In genomic region chr15:98887976-98888375, GRCh38 we compare ENCODE assay signal across 21 cellular contexts.
"Had no signal": no experiment of that assay in that cellular context is flagged by ENCODE, and none has a peak within 500 bp of the region (broad histone marks: within the 10 kb centered on the region; RNA-seq: fewer than 3 reads in every experiment).

No MANE protein-coding gene starts in this region.

- H3K36me3 ChIP-seq: pancreas, right lobe of liver, thoracic aorta had no signal

- H3K27ac Mint-ChIP-seq: activated CD4-positive, alpha-beta T cell treated with anti-CD3 and anti-CD28 coated beads, Interleukin-2, amount 10 ng/mL, durations not matched to agents 24 days and 14 days; activated CD8-positive, alpha-beta T cell treated with anti-CD3 and anti-CD28 coated beads for 36 hours; activated naive CD8-positive, alpha-beta T cell treated with anti-CD3 and anti-CD28 coated beads, Interleukin-2, amount 10 ng/mL, durations not matched to agents 7 days and 5 days; activated T-cell treated with anti-CD3 and anti-CD28 coated beads, Interleukin-2, amount 50 U/mL, for 24 hours; activated T-helper 2 cell treated with anti-CD3 and anti-CD28 coated beads, Interferon-gamma antibody, Interleukin-2, Interleukin-4, amounts not matched to agents 10 μg/mL and 5 μg/mL and 100 μg/mL, durations not matched to agents 14 hours and 24 hours and 36 hours; brain; memory B cell; naive B cell had no signal

- H3K27ac ChIP-seq: dorsolateral prefrontal cortex, heart right ventricle, pancreas, right lobe of liver had no signal

- H3K27me3 Mint-ChIP-seq: activated CD4-positive, alpha-beta T cell treated with anti-CD3 and anti-CD28 coated beads, Interleukin-2, amount 10 ng/mL, durations not matched to agents 24 days and 14 days; activated CD8-positive, alpha-beta T cell treated with anti-CD3 and anti-CD28 coated beads for 36 hours; activated naive CD8-positive, alpha-beta T cell treated with anti-CD3 and anti-CD28 coated beads, Interleukin-2, amount 10 ng/mL, durations not matched to agents 7 days and 5 days; activated T-cell treated with anti-CD3 and anti-CD28 coated beads, Interleukin-2, amount 50 U/mL, for 24 hours; brain; naive B cell; stimulated activated naive B cell treated with anti-CD40 and anti-IgM and Interleukin-4, amounts not matched to agents 10 μg/mL and 1 μg/mL and 100 μg/mL, for 72 hours had no signal

- H3K4me1 Mint-ChIP-seq: activated CD4-positive, alpha-beta T cell treated with anti-CD3 and anti-CD28 coated beads, Interleukin-2, amount 10 ng/mL, durations not matched to agents 24 days and 14 days; activated naive CD8-positive, alpha-beta T cell treated with anti-CD3 and anti-CD28 coated beads, Interleukin-2, amount 10 ng/mL, durations not matched to agents 7 days and 5 days had no signal

- H3K4me1 ChIP-seq: pancreas, right lobe of liver had no signal

- H3K4me3 Mint-ChIP-seq: activated CD4-positive, alpha-beta T cell treated with anti-CD3 and anti-CD28 coated beads, Interleukin-2, amount 10 ng/mL, durations not matched to agents 24 days and 14 days; activated CD8-positive, alpha-beta T cell treated with anti-CD3 and anti-CD28 coated beads for 36 hours; activated naive CD8-positive, alpha-beta T cell treated with anti-CD3 and anti-CD28 coated beads, Interleukin-2, amount 10 ng/mL, durations not matched to agents 7 days and 5 days; activated T-cell treated with anti-CD3 and anti-CD28 coated beads, Interleukin-2, amount 50 U/mL, for 24 hours; brain; memory B cell; naive B cell; stimulated activated naive B cell treated with anti-CD40 and anti-IgM and Interleukin-4, amounts not matched to agents 10 μg/mL and 1 μg/mL and 100 μg/mL, for 72 hours had no signal

- H3K9me3 ChIP-seq: heart right ventricle, mucosa of descending colon, pancreas, right lobe of liver, thoracic aorta had no signal

- DNase-seq: activated CD4-positive, alpha-beta T cell treated with anti-CD3 and anti-CD28 coated beads, Interleukin-2, amount 10 ng/mL, durations not matched to agents 24 days and 14 days; activated CD8-positive, alpha-beta T cell treated with anti-CD3 and anti-CD28 coated beads for 36 hours; activated naive CD4-positive, alpha-beta T cell treated with Interleukin-2 at 50 U/mL for 16 hours; activated naive CD8-positive, alpha-beta T cell treated with anti-CD3 and anti-CD28 coated beads, Interleukin-2, amount 10 ng/mL, durations not matched to agents 7 days and 5 days; activated T-cell treated with anti-CD3 and anti-CD28 coated beads, Interleukin-2, amount 50 U/mL, for 24 hours; amygdala; caudate nucleus; dorsolateral prefrontal cortex; erythroblast; heart right ventricle; kidney glomerular epithelial cell; mucosa of descending colon; naive B cell; pancreas; right lobe of liver; stimulated activated CD4-positive, alpha-beta T cell treated with anti-CD3 and anti-CD28 coated beads, Interleukin-4, amount 100 ng/mL, for 24 hours; stimulated activated naive B cell treated with anti-CD40 and anti-IgM and Interleukin-4, amounts not matched to agents 10 μg/mL and 1 μg/mL and 100 μg/mL, for 72 hours had no signal

- ATAC-seq: activated CD8-positive, alpha-beta T cell treated with anti-CD3 and anti-CD28 coated beads for 36 hours; heart right ventricle; mucosa of descending colon; right lobe of liver; stimulated activated naive B cell treated with anti-CD40 and anti-IgM and Interleukin-4, amounts not matched to agents 10 μg/mL and 1 μg/mL and 100 μg/mL, for 72 hours had no signal

- H3K36me3 Mint-ChIP-seq: activated naive CD8-positive, alpha-beta T cell treated with anti-CD3 and anti-CD28 coated beads, Interleukin-2, amount 10 ng/mL, durations not matched to agents 7 days and 5 days; naive B cell; stimulated activated naive B cell treated with anti-CD40 and anti-IgM and Interleukin-4, amounts not matched to agents 10 μg/mL and 1 μg/mL and 100 μg/mL, for 72 hours had no signal

- H3K27me3 ChIP-seq: dorsolateral prefrontal cortex, heart right ventricle, pancreas, right lobe of liver had no signal

- H3K4me3 ChIP-seq: dorsolateral prefrontal cortex, heart right ventricle, mucosa of descending colon, pancreas, right lobe of liver, thoracic aorta had no signal
